Comparison of ENCODE assay signal across 17 cellular contexts in genomic region chrX:20967725-20968124, GRCh38.
"Had no signal": no experiment of that assay in that cellular context is flagged by ENCODE, and none has a peak within 500 bp of the region (broad histone marks: within the 10 kb centered on the region; RNA-seq: fewer than 3 reads in every experiment).

No MANE protein-coding gene starts in this region.

- H3K4me1 ChIP-seq: colonic mucosa, left ventricle myocardium inferior, psoas muscle, spleen, tibial artery had no signal

- H3K9me3 ChIP-seq: colonic mucosa, left ventricle myocardium inferior, psoas muscle had no signal

- DNase-seq: activated CD4-positive, alpha-beta T cell treated with anti-CD3 and anti-CD28 coated beads, Interleukin-2, amount 50 U/mL, for 1 hour; activated CD4-positive, CD25-positive, alpha-beta regulatory T cell; activated naive CD4-positive, alpha-beta T cell treated with anti-CD3 and anti-CD28 coated beads for 36 hours; activated T-cell treated with anti-CD3 and anti-CD28 coated beads for 4 hours; colonic mucosa; effector CD4-positive, alpha-beta T cell; foreskin melanocyte; head of caudate nucleus; left ventricle myocardium inferior; occipital lobe; psoas muscle; spleen; stimulated activated CD4-positive, alpha-beta T cell treated with anti-CD3 and anti-CD28 coated beads, Interleukin-1b, Interleukin-23, amount 100 ng/mL, for 48 hours; tibial artery had no signal

- H3K27me3 ChIP-seq: colonic mucosa, spleen, tibial artery had no signal

- ATAC-seq: activated T-helper 17 cell treated with anti-CD3 and anti-CD28 coated beads, Interleukin-2, amount 50 U/mL, for 72 hours; psoas muscle; sciatic nerve; stimulated activated memory B cell treated with anti-CD40 and anti-IgM and Interleukin-4, amounts not matched to agents 10 μg/mL and 1 μg/mL and 100 μg/mL, for 72 hours had no signal

- H3K27ac ChIP-seq: colonic mucosa, left ventricle myocardium inferior, psoas muscle, spleen, tibial artery had no signal

- H3K4me3 ChIP-seq: colonic mucosa, left ventricle myocardium inferior, psoas muscle, spleen, tibial artery had no signal

- H3K36me3 ChIP-seq: colonic mucosa, left ventricle myocardium inferior, spleen, tibial artery had no signal
